ENCODE assay signal across 11 cellular contexts in genomic region chr11:14041040-14041439, GRCh38.
DNase-seq lines count a peak whose midpoint lies in the region; TF ChIP-seq lines count a peak whose summit lies in the region.
"Had no signal": no experiment of that assay in that cellular context is flagged by ENCODE, and none has a peak within 500 bp of the region (broad histone marks: within the 10 kb centered on the region; RNA-seq: fewer than 3 reads in every experiment).

No MANE protein-coding gene starts in this region.

- H3K27ac ChIP-seq in osteoblast (ENCODE audit: low read depth, low read length): no peak overlapping the region
- H3K27ac ChIP-seq: gastroesophageal sphincter had no signal

- DNase-seq in DMS53 (lab: John Stamatoyannopoulos, UW): peak; percentile 31
- DNase-seq in DMS53 treated with DMSO at 0.1 percent for 48 hours (lab: John Stamatoyannopoulos, UW; ENCODE audit: unreplicated experiment): no peak
- peak; percentile 3 for DNase-seq in LoVo (ENCODE audit: low spot score)
- DNase-seq in choroid plexus epithelial cell (ENCODE audit: low read depth): peak; percentile 1
- no peak for DNase-seq in osteoblast (ENCODE audit: insufficient read length, low spot score, missing footprints)
- DNase-seq in SK-N-DZ (ENCODE audit: low spot score): no peak
- DNase-seq in GM03348 (ENCODE audit: low spot score): no peak
- no peak for DNase-seq in activated CD4-positive, alpha-beta T cell treated with anti-CD3 and anti-CD28 coated beads for 1 hour
- DNase-seq: NCI-H748 treated with DMSO at 0.1 percent for 48 hours, T1000 had no signal

- H2AFZ ChIP-seq in osteoblast (ENCODE audit: low read length): no peak overlapping the region

- no peaks in the 10 kb centered on the region for H3K27me3 ChIP-seq in osteoblast (ENCODE audit: insufficient read depth, low read length)
- H3K27me3 ChIP-seq: gastroesophageal sphincter had no signal

- H3K4me2 ChIP-seq in osteoblast (ENCODE audit: insufficient read depth, low read length): no peak overlapping the region

- TF ChIP-seq CTCF in choroid plexus epithelial cell (conservative IDR thresholded peaks at IDR 0.05; ENCODE audit: low read depth, low read length) (peak; percentile 11), osteoblast (IDR thresholded peaks at IDR 0.05; ENCODE audit: extremely low read depth, low read depth, low read length) (peak; percentile 35)

- no peaks in the 10 kb centered on the region for H3K9me3 ChIP-seq in osteoblast (ENCODE audit: low read depth, low read length)
- H3K9me3 ChIP-seq: gastroesophageal sphincter had no signal

- H3K79me2 ChIP-seq in osteoblast (ENCODE audit: insufficient read depth, low read length): no peaks in the 10 kb centered on the region

- no peaks in the 10 kb centered on the region for H3K4me1 ChIP-seq in osteoblast (ENCODE audit: insufficient read depth, low read length)

- H3K36me3 ChIP-seq in osteoblast (ENCODE audit: insufficient read depth, low read length): no peaks in the 10 kb centered on the region
- H3K36me3 ChIP-seq: gastroesophageal sphincter had no signal

- no peak overlapping the region for H3K4me3 ChIP-seq in choroid plexus epithelial cell (ENCODE audit: low read depth, low read length)
- no peak overlapping the region for H3K4me3 ChIP-seq in osteoblast (ENCODE audit: insufficient read depth, low read length)
- H3K4me3 ChIP-seq: gastroesophageal sphincter had no signal

- H4K20me1 ChIP-seq in osteoblast (ENCODE audit: insufficient read depth, low read length): no peaks in the 10 kb centered on the region

Comparison
In these comparisons a context has a peak if more than half of its experiments do, and no peak if none do; other contexts are left out.
1. DNase-seq: peak in DMS53 (single experiment), LoVo (single experiment) and choroid plexus epithelial cell (single experiment); none in DMS53 treated with DMSO at 0.1 percent for 48 hours (single experiment), osteoblast (single experiment), SK-N-DZ (single experiment), GM03348 (single experiment) and activated CD4-positive, alpha-beta T cell treated with anti-CD3 and anti-CD28 coated beads for 1 hour (single experiment).